Comparison of ENCODE assay signal across 1 cellular context in genomic region chr7:99143853-99144672, GRCh38.
TF ChIP-seq lines count a peak whose summit lies in the region.

TSS of gene SMURF1 (minus strand) at chr7:99144108. CDS start at chr7:99143780, 328 bp downstream.

TF ChIP-seq in Ishikawa, 13 proteins besides CTCF, POLR2A, EP300 and RAD21 (continued from another document):
- TF ChIP-seq MAX (IDR thresholded peaks at IDR 0.05) (0 out of 2 replicates have a peak, but pooled peaks have one; percentile 12), TAF1 (IDR thresholded peaks at IDR 0.05; ENCODE audit: low read depth) (peak; percentile 73; the same call in 1 of the 2 replicates), TCF12 (IDR thresholded peaks at IDR 0.05; ENCODE audit: low read depth) (0 out of 2 replicates have a peak, but pooled peaks have one; percentile 10)
